1 cellular context compared by ENCODE assay signal in genomic region chr19:36420961-36421748, GRCh38.
TF ChIP-seq lines count a peak whose summit lies in the region.

No MANE protein-coding gene starts in this region.

TF ChIP-seq in H1, 55 proteins besides CTCF, POLR2A, EP300 and RAD21:
- TF ChIP-seq SAP30 (IDR thresholded peaks at IDR 0.05; ENCODE audit: insufficient read depth, insufficient replicate concordance, low read length) (no peak), CTBP2 (IDR thresholded peaks at IDR 0.05; ENCODE audit: borderline replicate concordance, insufficient read depth, insufficient read length, low read length) (no peak), KDM4A (IDR thresholded peaks at IDR 0.05; ENCODE audit: low read depth, low read length, severe bottlenecking) (peak; percentile 78), JUN (IDR thresholded peaks at IDR 0.05; ENCODE audit: low read depth, low read length) (no peak), RXRA (IDR thresholded peaks at IDR 0.05; ENCODE audit: insufficient read depth, low read depth, low read length) (no peak), TCF12 (IDR thresholded peaks at IDR 0.05; ENCODE audit: low read depth, low read length) (no peak), CHD2 (IDR thresholded peaks at IDR 0.05; ENCODE audit: low read length) (no peak), MAFK (IDR thresholded peaks at IDR 0.05; ENCODE audit: low read depth, low read length) (no peak), CREB1 (IDR thresholded peaks at IDR 0.05) (no peak), BACH1 (IDR thresholded peaks at IDR 0.05; ENCODE audit: low read length) (no peak), USF2 (IDR thresholded peaks at IDR 0.05; ENCODE audit: low read length) (no peak), RBBP5 (IDR thresholded peaks at IDR 0.05; ENCODE audit: borderline replicate concordance, low read depth, low read length) (no peak), SP4 (IDR thresholded peaks at IDR 0.05; ENCODE audit: low read length) (no peak), CEBPB (IDR thresholded peaks at IDR 0.05; ENCODE audit: low read depth, low read length) (no peak), CHD1 (IDR thresholded peaks at IDR 0.05; ENCODE audit: low read depth, low read length) (no peak), SIN3A (conservative IDR thresholded peaks at IDR 0.05 in 1 of 2, IDR thresholded peaks at IDR 0.05 in 1 of 2; ENCODE audit: low read depth in 1 of 2, low read length in 2 of 2) (no peak), SIX5 (IDR thresholded peaks at IDR 0.05; ENCODE audit: low read depth, low read length) (no peak), SIRT6 (IDR thresholded peaks at IDR 0.05; ENCODE audit: low read length) (no peak), ASH2L (IDR thresholded peaks at IDR 0.05; ENCODE audit: low read length) (peak; percentile 32), TAF1 (IDR thresholded peaks at IDR 0.05; ENCODE audit: low read depth, low read length) (no peak), EGR1 (IDR thresholded peaks at IDR 0.05; ENCODE audit: borderline replicate concordance, low read depth, low read length) (no peak), JUND (IDR thresholded peaks at IDR 0.05; ENCODE audit: low read length) (peak; percentile 63), RNF2 (IDR thresholded peaks at IDR 0.05; ENCODE audit: borderline replicate concordance, low read depth, low read length, missing control alignments, poor library complexity, severe bottlenecking) (no peak), SUZ12 (IDR thresholded peaks at IDR 0.05; ENCODE audit: low read length) (peak; percentile 47; the same call in 1 of the 2 replicates), GABPA (IDR thresholded peaks at IDR 0.05; ENCODE audit: borderline replicate concordance, insufficient read depth, low read length) (no peak), TBP (IDR thresholded peaks at IDR 0.05; ENCODE audit: low read depth, low read length) (no peak), FOSL1 (IDR thresholded peaks at IDR 0.05; ENCODE audit: insufficient read depth, low read depth, low read length) (no peak), HDAC6 (IDR thresholded peaks at IDR 0.05; ENCODE audit: low read depth, low read length) (no peak), SRF (IDR thresholded peaks at IDR 0.05; ENCODE audit: low read depth, low read length) (no peak), SP2 (IDR thresholded peaks at IDR 0.05; ENCODE audit: low read length) (no peak), EZH2 (IDR thresholded peaks at IDR 0.05; ENCODE audit: low read depth, low read length, severe bottlenecking) (no peak)
- TF ChIP-seq, protein P1, sequence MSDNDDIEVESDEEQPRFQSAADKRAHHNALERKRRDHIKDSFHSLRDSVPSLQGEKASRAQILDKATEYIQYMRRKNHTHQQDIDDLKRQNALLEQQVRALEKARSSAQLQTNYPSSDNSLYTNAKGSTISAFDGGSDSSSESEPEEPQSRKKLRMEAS (IDR thresholded peaks at IDR 0.05): peak; percentile 28; the same call in 1 of the 2 replicates
- TF ChIP-seq, protein P2, sequence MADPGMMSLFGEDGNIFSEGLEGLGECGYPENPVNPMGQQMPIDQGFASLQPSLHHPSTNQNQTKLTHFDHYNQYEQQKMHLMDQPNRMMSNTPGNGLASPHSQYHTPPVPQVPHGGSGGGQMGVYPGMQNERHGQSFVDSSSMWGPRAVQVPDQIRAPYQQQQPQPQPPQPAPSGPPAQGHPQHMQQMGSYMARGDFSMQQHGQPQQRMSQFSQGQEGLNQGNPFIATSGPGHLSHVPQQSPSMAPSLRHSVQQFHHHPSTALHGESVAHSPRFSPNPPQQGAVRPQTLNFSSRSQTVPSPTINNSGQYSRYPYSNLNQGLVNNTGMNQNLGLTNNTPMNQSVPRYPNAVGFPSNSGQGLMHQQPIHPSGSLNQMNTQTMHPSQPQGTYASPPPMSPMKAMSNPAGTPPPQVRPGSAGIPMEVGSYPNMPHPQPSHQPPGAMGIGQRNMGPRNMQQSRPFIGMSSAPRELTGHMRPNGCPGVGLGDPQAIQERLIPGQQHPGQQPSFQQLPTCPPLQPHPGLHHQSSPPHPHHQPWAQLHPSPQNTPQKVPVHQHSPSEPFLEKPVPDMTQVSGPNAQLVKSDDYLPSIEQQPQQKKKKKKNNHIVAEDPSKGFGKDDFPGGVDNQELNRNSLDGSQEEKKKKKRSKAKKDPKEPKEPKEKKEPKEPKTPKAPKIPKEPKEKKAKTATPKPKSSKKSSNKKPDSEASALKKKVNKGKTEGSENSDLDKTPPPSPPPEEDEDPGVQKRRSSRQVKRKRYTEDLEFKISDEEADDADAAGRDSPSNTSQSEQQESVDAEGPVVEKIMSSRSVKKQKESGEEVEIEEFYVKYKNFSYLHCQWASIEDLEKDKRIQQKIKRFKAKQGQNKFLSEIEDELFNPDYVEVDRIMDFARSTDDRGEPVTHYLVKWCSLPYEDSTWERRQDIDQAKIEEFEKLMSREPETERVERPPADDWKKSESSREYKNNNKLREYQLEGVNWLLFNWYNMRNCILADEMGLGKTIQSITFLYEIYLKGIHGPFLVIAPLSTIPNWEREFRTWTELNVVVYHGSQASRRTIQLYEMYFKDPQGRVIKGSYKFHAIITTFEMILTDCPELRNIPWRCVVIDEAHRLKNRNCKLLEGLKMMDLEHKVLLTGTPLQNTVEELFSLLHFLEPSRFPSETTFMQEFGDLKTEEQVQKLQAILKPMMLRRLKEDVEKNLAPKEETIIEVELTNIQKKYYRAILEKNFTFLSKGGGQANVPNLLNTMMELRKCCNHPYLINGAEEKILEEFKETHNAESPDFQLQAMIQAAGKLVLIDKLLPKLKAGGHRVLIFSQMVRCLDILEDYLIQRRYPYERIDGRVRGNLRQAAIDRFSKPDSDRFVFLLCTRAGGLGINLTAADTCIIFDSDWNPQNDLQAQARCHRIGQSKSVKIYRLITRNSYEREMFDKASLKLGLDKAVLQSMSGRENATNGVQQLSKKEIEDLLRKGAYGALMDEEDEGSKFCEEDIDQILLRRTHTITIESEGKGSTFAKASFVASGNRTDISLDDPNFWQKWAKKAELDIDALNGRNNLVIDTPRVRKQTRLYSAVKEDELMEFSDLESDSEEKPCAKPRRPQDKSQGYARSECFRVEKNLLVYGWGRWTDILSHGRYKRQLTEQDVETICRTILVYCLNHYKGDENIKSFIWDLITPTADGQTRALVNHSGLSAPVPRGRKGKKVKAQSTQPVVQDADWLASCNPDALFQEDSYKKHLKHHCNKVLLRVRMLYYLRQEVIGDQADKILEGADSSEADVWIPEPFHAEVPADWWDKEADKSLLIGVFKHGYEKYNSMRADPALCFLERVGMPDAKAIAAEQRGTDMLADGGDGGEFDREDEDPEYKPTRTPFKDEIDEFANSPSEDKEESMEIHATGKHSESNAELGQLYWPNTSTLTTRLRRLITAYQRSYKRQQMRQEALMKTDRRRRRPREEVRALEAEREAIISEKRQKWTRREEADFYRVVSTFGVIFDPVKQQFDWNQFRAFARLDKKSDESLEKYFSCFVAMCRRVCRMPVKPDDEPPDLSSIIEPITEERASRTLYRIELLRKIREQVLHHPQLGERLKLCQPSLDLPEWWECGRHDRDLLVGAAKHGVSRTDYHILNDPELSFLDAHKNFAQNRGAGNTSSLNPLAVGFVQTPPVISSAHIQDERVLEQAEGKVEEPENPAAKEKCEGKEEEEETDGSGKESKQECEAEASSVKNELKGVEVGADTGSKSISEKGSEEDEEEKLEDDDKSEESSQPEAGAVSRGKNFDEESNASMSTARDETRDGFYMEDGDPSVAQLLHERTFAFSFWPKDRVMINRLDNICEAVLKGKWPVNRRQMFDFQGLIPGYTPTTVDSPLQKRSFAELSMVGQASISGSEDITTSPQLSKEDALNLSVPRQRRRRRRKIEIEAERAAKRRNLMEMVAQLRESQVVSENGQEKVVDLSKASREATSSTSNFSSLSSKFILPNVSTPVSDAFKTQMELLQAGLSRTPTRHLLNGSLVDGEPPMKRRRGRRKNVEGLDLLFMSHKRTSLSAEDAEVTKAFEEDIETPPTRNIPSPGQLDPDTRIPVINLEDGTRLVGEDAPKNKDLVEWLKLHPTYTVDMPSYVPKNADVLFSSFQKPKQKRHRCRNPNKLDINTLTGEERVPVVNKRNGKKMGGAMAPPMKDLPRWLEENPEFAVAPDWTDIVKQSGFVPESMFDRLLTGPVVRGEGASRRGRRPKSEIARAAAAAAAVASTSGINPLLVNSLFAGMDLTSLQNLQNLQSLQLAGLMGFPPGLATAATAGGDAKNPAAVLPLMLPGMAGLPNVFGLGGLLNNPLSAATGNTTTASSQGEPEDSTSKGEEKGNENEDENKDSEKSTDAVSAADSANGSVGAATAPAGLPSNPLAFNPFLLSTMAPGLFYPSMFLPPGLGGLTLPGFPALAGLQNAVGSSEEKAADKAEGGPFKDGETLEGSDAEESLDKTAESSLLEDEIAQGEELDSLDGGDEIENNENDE (IDR thresholded peaks at IDR 0.05; ENCODE audit: insufficient replicate concordance, low read length): no peak
- TF ChIP-seq, protein P3, sequence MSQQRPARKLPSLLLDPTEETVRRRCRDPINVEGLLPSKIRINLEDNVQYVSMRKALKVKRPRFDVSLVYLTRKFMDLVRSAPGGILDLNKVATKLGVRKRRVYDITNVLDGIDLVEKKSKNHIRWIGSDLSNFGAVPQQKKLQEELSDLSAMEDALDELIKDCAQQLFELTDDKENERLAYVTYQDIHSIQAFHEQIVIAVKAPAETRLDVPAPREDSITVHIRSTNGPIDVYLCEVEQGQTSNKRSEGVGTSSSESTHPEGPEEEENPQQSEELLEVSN (IDR thresholded peaks at IDR 0.05): peak; percentile 42; the same call in 1 of the 2 replicates
